33 cellular contexts compared by ENCODE assay signal in genomic region chr2:145710303-145710702, GRCh38.
DNase-seq lines count a peak whose midpoint lies in the region; ATAC-seq, FAIRE-seq and TF ChIP-seq lines count a peak whose summit lies in the region.
"Had no signal": no experiment of that assay in that cellular context is flagged by ENCODE, and none has a peak within 500 bp of the region (broad histone marks: within the 10 kb centered on the region; RNA-seq: fewer than 3 reads in every experiment).

No MANE protein-coding gene starts in this region.

- H3K36me3 ChIP-seq in HEK293 (ENCODE audit: control insufficient read depth in 2 of 2, insufficient read depth in 1 of 2, low read length in 2 of 2) = no peaks in the 10 kb centered on the region
- H3K36me3 ChIP-seq in K562 (ENCODE audit: control insufficient read depth, insufficient read depth, low read length) = no peaks in the 10 kb centered on the region
- H3K36me3 ChIP-seq: BE2C; BLaER1; BLaER1 treated with 17β-estradiol and CSF1 and Interleukin-3, amounts not matched to agents 10 nM and 100 nM had no signal

- TF ChIP-seq EP300 in A549 (IDR thresholded peaks at IDR 0.05) (no peak), K562 (IDR thresholded peaks at IDR 0.05; ENCODE audit: low read length) (no peak)

- DNase-seq in A549 (ENCODE audit: low read depth in 1 of 2, low spot score in 1 of 2) (no peak), K562 (ENCODE audit: extremely low read depth in 1 of 4, low spot score in 3 of 4) (no peak)
- DNase-seq in central memory CD4-positive, alpha-beta T cell = no peak
- no peak for DNase-seq in activated CD8-positive, alpha-beta T cell treated with anti-CD3 and anti-CD28 coated beads for 36 hours
- DNase-seq: 8988T; ACHN; AML-193; BE2C; C1 segment of cervical spinal cord; Caco-2; Calu3; CD4-positive, alpha-beta memory T cell; CD4-positive, alpha-beta T cell; CD4-positive, CD25-positive, alpha-beta regulatory T cell; CD8-positive, alpha-beta memory T cell; CD8-positive, alpha-beta T cell; COR-L47; DMS 273 treated with DMSO at 0.1 percent for 48 hours; DMS153; DMS53; DMS79; DMS79 treated with DMSO at 0.1 percent for 48 hours; DND-41; EL had no signal

- no peak overlapping the region for H3K27ac Mint-ChIP-seq in activated CD8-positive, alpha-beta T cell treated with anti-CD3 and anti-CD28 coated beads for 36 hours
- H3K27ac Mint-ChIP-seq: B cell; CD14-positive monocyte; CD4-positive, alpha-beta memory T cell; CD4-positive, alpha-beta T cell; CD4-positive, CD25-positive, alpha-beta regulatory T cell; CD8-positive, alpha-beta memory T cell; CD8-positive, alpha-beta T cell had no signal

- no peaks in the 10 kb centered on the region for H3K27me3 Mint-ChIP-seq in activated CD8-positive, alpha-beta T cell treated with anti-CD3 and anti-CD28 coated beads for 36 hours
- H3K27me3 Mint-ChIP-seq: B cell; CD4-positive, alpha-beta memory T cell; CD4-positive, alpha-beta T cell; CD4-positive, CD25-positive, alpha-beta regulatory T cell; CD8-positive, alpha-beta memory T cell had no signal

- H3K4me1 ChIP-seq in A549 (no peaks in the 10 kb centered on the region), HEK293 (ENCODE audit: control insufficient read depth, insufficient read depth, low read length) (no peaks in the 10 kb centered on the region), K562 (replicated peaks in 1 of 2; ENCODE audit: control insufficient read depth in 2 of 2, insufficient read depth in 2 of 2, low read length in 2 of 2) (no peaks in the 10 kb centered on the region)
- H3K4me1 ChIP-seq: BE2C; BLaER1; BLaER1 treated with 17β-estradiol and CSF1 and Interleukin-3, amounts not matched to agents 10 nM and 100 nM; Caco-2 had no signal

- POLR2A ChIA-PET in A549 (lab: Yijun Ruan, JAX) (no interaction called here), HEK293 (lab: Yijun Ruan, JAX) (no interaction called here), K562 (lab: Yijun Ruan, JAX) (no interaction called here)
- POLR2A ChIA-PET in activated CD8-positive, alpha-beta T cell treated with anti-CD3 and anti-CD28 coated beads for 36 hours (lab: Charles Lee) = no interaction called here

- peaks cover 6% of the 10 kb centered on the region; the same call in 2 of the 3 replicates for H3K9me3 ChIP-seq in A549
- H3K9me3 ChIP-seq in HEK293 (ENCODE audit: control insufficient read depth, insufficient read depth, low read depth, low read length) = no peaks in the 10 kb centered on the region
- H3K9me3 ChIP-seq in K562 (replicated peaks; ENCODE audit: control insufficient read depth, insufficient read depth, low read depth, low read length) = peaks cover 4% of the 10 kb centered on the region; the same call in 1 of the 2 replicates
- H3K9me3 ChIP-seq: BE2C, BLaER1 had no signal

- FAIRE-seq in A549 (lab: Jason Lieb, UNC) = peak; percentile 39
- FAIRE-seq in K562 (lab: Jason Lieb, UNC) = no peak
- FAIRE-seq: A204.1 had no signal

- WGBS in A549 (ENCODE audit: missing lambda C conversion rate) = 36% methylated on average over 2 of the region's 2 CpGs
- 48% methylated on average over 2 of the region's 2 CpGs for WGBS in K562 (ENCODE audit: insufficient coverage, low coverage, missing lambda C conversion rate)

- H3K9me3 Mint-ChIP-seq in activated CD8-positive, alpha-beta T cell treated with anti-CD3 and anti-CD28 coated beads for 36 hours = peaks cover 4% of the 10 kb centered on the region

- CTCF ChIA-PET in A549 (lab: Yijun Ruan, JAX) (no interaction called here), HEK293 (lab: Yijun Ruan, JAX) (no interaction called here), K562 (lab: Yijun Ruan, JAX; ENCODE audit: low intra/inter-chr PET ratio) (no interaction called here)
- CTCF ChIA-PET in activated CD8-positive, alpha-beta T cell treated with anti-CD3 and anti-CD28 coated beads for 36 hours (lab: Charles Lee) = no interaction called here

- ATAC-seq in A549 (no peak), K562 (no peak), GM18511 (IDR thresholded peaks at IDR 0.05; ENCODE audit: unreplicated experiment) (no peak)
- no peak for ATAC-seq in activated CD8-positive, alpha-beta T cell treated with anti-CD3 and anti-CD28 coated beads for 36 hours
- ATAC-seq: CD8-positive, alpha-beta T cell had no signal

- no TSS peak for BruUV-seq in K562 (replicated peaks; lab: Mats Ljungman, UMichigan)

- no peaks in the 10 kb centered on the region for H3K9me1 ChIP-seq in K562 (ENCODE audit: control insufficient read depth, insufficient read depth, low read length)

- no peaks in the 10 kb centered on the region for H3K27me3 ChIP-seq in K562 (ENCODE audit: control insufficient read depth in 2 of 2, insufficient read depth in 2 of 2, low read length in 2 of 2)
- H3K27me3 ChIP-seq: BE2C; BLaER1; BLaER1 treated with 17β-estradiol and CSF1 and Interleukin-3, amounts not matched to agents 10 nM and 100 nM had no signal

- no peak overlapping the region for H3K9ac ChIP-seq in K562 (ENCODE audit: insufficient read depth in 1 of 2, low read depth in 2 of 2, low read length in 2 of 2)
- H3K9ac ChIP-seq: BLaER1; BLaER1 treated with 17β-estradiol and CSF1 and Interleukin-3, amounts not matched to agents 10 nM and 100 nM had no signal

- H3K4me3 ChIP-seq in A549 (no peak overlapping the region), HEK293 (ENCODE audit: low read depth, low read length) (no peak overlapping the region), K562 (no peak overlapping the region)
- H3K4me3 ChIP-seq: BLaER1; BLaER1 treated with 17β-estradiol and CSF1 and Interleukin-3, amounts not matched to agents 10 nM and 100 nM had no signal

- H3K4me3 Mint-ChIP-seq in activated CD8-positive, alpha-beta T cell treated with anti-CD3 and anti-CD28 coated beads for 36 hours = no peak overlapping the region
- H3K4me3 Mint-ChIP-seq: B cell; CD14-positive monocyte; CD4-positive, alpha-beta memory T cell; CD4-positive, alpha-beta T cell; CD4-positive, CD25-positive, alpha-beta regulatory T cell; CD8-positive, alpha-beta memory T cell; CD8-positive, alpha-beta T cell had no signal

- no peak overlapping the region for H3K4me2 ChIP-seq in A549
- H3K4me2 ChIP-seq in K562 (ENCODE audit: insufficient read depth, low read length) = no peak overlapping the region
- H3K4me2 ChIP-seq: BLaER1; BLaER1 treated with 17β-estradiol and CSF1 and Interleukin-3, amounts not matched to agents 10 nM and 100 nM had no signal

- TF ChIP-seq CTCF in A549 (IDR thresholded peaks at IDR 0.05) = no peak
- no peak for TF ChIP-seq CTCF in HEK293 (tag by site-specific recombination; IDR thresholded peaks at IDR 0.05)
- TF ChIP-seq CTCF in K562 (IDR thresholded peaks at IDR 0.05 in 2 of 3, conservative IDR thresholded peaks at IDR 0.05 in 1 of 3; ENCODE audit: insufficient read depth in 2 of 3, low read depth in 1 of 3, low read length in 3 of 3) = no peak
- TF ChIP-seq CTCF in activated CD8-positive, alpha-beta T cell treated with anti-CD3 and anti-CD28 coated beads for 36 hours (IDR thresholded peaks at IDR 0.05) = no peak

- intact Hi-C loops in K562 (cut with micrococcal nuclease) = no loop called here
- intact Hi-C loops in activated CD8-positive, alpha-beta T cell treated with anti-CD3 and anti-CD28 coated beads for 36 hours (cut with micrococcal nuclease) = no loop called here

- TF ChIP-seq RAD21 in A549 (conservative IDR thresholded peaks at IDR 0.05 in 1 of 2, IDR thresholded peaks at IDR 0.05 in 1 of 2) = no peak
- TF ChIP-seq RAD21 in K562 (CRISPR knock-in tag; conservative IDR thresholded peaks at IDR 0.05 in 1 of 2, IDR thresholded peaks at IDR 0.05 in 1 of 2) = no peak

- no peak for TF ChIP-seq POLR2A in A549 (IDR thresholded peaks at IDR 0.05; ENCODE audit: low read length)
- TF ChIP-seq POLR2A in K562 (conservative IDR thresholded peaks at IDR 0.05) = no peak

- H2AFZ ChIP-seq in K562 (ENCODE audit: low read depth, low read length) = no peak overlapping the region

- no peaks in the 10 kb centered on the region for H3K36me3 Mint-ChIP-seq in activated CD8-positive, alpha-beta T cell treated with anti-CD3 and anti-CD28 coated beads for 36 hours (ENCODE audit: low read depth)
- H3K36me3 Mint-ChIP-seq: CD14-positive monocyte; CD4-positive, alpha-beta memory T cell; CD4-positive, CD25-positive, alpha-beta regulatory T cell; CD8-positive, alpha-beta memory T cell; CD8-positive, alpha-beta T cell had no signal

- H3K4me1 Mint-ChIP-seq in activated CD8-positive, alpha-beta T cell treated with anti-CD3 and anti-CD28 coated beads for 36 hours (ENCODE audit: low read depth) = no peaks in the 10 kb centered on the region
- H3K4me1 Mint-ChIP-seq: B cell; CD14-positive monocyte; CD4-positive, alpha-beta memory T cell; CD4-positive, CD25-positive, alpha-beta regulatory T cell; CD8-positive, alpha-beta memory T cell had no signal

- H3K79me2 ChIP-seq in K562 (ENCODE audit: control insufficient read depth, insufficient read depth, low read length) = no peaks in the 10 kb centered on the region

- in situ Hi-C loops in K562 (cut with MboI) = no loop called here

- H3K27ac ChIP-seq in A549 (no peak overlapping the region), HEK293 (ENCODE audit: extremely low read depth, low read depth, low read length) (no peak overlapping the region), K562 (ENCODE audit: extremely low read depth, low read depth, low read length) (no peak overlapping the region)
- H3K27ac ChIP-seq: 22Rv1; BLaER1; BLaER1 treated with 17β-estradiol and CSF1 and Interleukin-3, amounts not matched to agents 10 nM and 100 nM; C4-2B had no signal

- no peaks in the 10 kb centered on the region for H4K20me1 ChIP-seq in K562 (replicated peaks; ENCODE audit: control insufficient read depth, insufficient read depth, low read length)
- H4K20me1 ChIP-seq: BLaER1; BLaER1 treated with 17β-estradiol and CSF1 and Interleukin-3, amounts not matched to agents 10 nM and 100 nM had no signal

TF ChIP-seq in A549, 52 proteins besides CTCF, POLR2A, EP300 and RAD21 (continues in another document):
- no peak for TF ChIP-seq MAX (IDR thresholded peaks at IDR 0.05)
- TF ChIP-seq BHLHE40 (IDR thresholded peaks at IDR 0.05; ENCODE audit: low read depth, low read length) = no peak
- no peak for TF ChIP-seq TFCP2L1 (CRISPR knock-in tag; IDR thresholded peaks at IDR 0.05)

TF ChIP-seq in HEK293, 187 proteins besides CTCF, POLR2A, EP300 and RAD21:
- TF ChIP-seq SETDB1 (IDR thresholded peaks at IDR 0.05; ENCODE audit: insufficient read length, low read length) = peak; percentile 83
- no peak for TF ChIP-seq ZNF23 (tag by site-specific recombination; IDR thresholded peaks at IDR 0.05; ENCODE audit: borderline replicate concordance)
- TF ChIP-seq ZNF791 (tag by site-specific recombination; IDR thresholded peaks at IDR 0.05) = peak; percentile 83
- TF ChIP-seq ZNF571 (tag by site-specific recombination; IDR thresholded peaks at IDR 0.05) = no peak
TF ChIP-seq in HEK293: peak in this region for 2.

TF ChIP-seq in K562, 482 proteins besides CTCF, POLR2A, EP300 and RAD21 (continues in another document):
- no peak for TF ChIP-seq CC2D1A (IDR thresholded peaks at IDR 0.05)
